1 cellular context compared by ENCODE assay signal in the genomic region with DNA sequence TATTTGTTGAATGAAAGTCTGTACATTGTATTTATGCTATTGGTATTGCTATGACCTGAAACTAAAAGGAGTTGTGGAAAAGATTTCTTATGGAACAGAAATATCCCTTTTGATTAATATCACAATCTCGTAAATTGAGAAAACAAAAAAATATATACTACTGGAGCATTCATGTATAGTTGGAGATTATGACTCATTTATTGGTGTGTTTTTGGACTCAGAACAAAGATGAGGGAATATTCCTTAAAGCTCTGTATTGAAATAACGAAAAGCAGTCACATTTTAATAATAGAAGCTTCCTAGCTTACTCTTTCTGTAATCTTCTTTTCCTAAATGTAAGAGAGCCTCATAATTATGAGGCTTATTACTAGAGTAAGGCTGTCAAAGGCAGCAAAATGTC.
TF ChIP-seq lines count a peak whose summit lies in the region.

No MANE protein-coding gene starts in this region.

TF ChIP-seq in IMR-90, 13 proteins besides CTCF, POLR2A, EP300 and RAD21:
- TF ChIP-seq CEBPB (IDR thresholded peaks at IDR 0.05; ENCODE audit: low read depth, low read length): no peak
- no peak for TF ChIP-seq NFE2L2 (IDR thresholded peaks at IDR 0.05; ENCODE audit: low read depth, low read length)
- TF ChIP-seq, protein P1, sequence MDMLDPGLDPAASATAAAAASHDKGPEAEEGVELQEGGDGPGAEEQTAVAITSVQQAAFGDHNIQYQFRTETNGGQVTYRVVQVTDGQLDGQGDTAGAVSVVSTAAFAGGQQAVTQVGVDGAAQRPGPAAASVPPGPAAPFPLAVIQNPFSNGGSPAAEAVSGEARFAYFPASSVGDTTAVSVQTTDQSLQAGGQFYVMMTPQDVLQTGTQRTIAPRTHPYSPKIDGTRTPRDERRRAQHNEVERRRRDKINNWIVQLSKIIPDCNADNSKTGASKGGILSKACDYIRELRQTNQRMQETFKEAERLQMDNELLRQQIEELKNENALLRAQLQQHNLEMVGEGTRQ (IDR thresholded peaks at IDR 0.05; ENCODE audit: low read depth, low read length): no peak
- no peak for TF ChIP-seq BHLHE40 (IDR thresholded peaks at IDR 0.05; ENCODE audit: low read depth, low read length)
- TF ChIP-seq, protein P2, sequence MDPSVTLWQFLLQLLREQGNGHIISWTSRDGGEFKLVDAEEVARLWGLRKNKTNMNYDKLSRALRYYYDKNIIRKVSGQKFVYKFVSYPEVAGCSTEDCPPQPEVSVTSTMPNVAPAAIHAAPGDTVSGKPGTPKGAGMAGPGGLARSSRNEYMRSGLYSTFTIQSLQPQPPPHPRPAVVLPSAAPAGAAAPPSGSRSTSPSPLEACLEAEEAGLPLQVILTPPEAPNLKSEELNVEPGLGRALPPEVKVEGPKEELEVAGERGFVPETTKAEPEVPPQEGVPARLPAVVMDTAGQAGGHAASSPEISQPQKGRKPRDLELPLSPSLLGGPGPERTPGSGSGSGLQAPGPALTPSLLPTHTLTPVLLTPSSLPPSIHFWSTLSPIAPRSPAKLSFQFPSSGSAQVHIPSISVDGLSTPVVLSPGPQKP (IDR thresholded peaks at IDR 0.05; ENCODE audit: borderline replicate concordance, low read depth, low read length): no peak
- TF ChIP-seq RFX5 (IDR thresholded peaks at IDR 0.05; ENCODE audit: low read depth, low read length): no peak
- no peak for TF ChIP-seq MAFK (IDR thresholded peaks at IDR 0.05; ENCODE audit: low read depth, low read length)
- no peak for TF ChIP-seq CHD1 (IDR thresholded peaks at IDR 0.05; ENCODE audit: low read depth, low read length)
- no peak for TF ChIP-seq RCOR1 (IDR thresholded peaks at IDR 0.05; ENCODE audit: insufficient replicate concordance, low read length)
- no peak for TF ChIP-seq MAZ (IDR thresholded peaks at IDR 0.05; ENCODE audit: borderline replicate concordance, low read depth, low read length)
